ENCODE assay signal across 8 cellular contexts in the genomic region with DNA sequence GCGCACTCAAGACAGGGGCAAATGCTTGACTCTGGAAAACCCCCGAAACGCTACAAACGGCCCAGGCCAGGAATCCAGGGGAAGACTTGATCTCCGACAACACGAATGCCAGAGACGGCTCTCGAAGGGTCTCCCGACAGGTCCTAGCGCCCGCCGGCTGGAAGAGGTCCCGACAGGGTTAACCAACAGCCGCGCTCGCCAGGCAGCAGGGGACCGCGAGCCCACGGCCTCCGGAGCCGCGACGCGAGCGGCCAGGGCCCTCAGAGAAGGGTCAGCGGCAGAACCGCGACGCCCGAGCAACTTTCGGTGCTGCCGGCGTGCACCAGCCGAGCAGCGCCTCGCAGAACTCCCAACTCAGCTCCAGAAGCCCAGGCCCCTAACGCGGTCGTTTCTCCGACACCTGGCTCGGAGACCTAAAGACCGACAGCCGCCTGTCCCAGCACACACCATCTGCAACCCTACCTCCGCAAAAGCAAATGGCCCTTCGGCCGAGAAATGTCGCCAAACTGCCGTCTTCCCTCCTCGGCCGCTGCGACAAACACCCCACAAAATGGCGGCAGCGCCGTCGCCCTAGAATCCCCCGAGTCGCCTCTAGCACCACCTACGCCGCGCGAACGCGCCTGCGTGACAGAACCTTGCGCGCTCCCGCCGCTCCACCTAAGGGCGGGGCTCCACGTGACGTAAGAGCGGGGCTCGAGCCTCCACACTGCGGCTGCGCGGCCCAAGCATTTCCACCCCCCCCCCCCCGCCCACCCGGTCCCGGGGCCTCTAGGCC. TPM values are rescaled to one million over a fixed set of nuclear protein-coding genes. Genes with fewer than 3 reads are reported as not detected.
DNase-seq lines count a peak whose midpoint lies in the region; ATAC-seq, FAIRE-seq and TF ChIP-seq lines count a peak whose summit lies in the region.

A gene (minus strand): TSS at position 567 of the 775 bp plus-strand sequence. CDS start 3,634 bp downstream, outside the sequence.

- CTCF ChIA-PET in H1 (lab: Charles Lee; ENCODE audit: partially characterized antibody): interaction anchor here (1.2 kb wide), 1 partner anchor 363 kb away, joined by 3 read pairs; no protein-coding TSS in a partner anchor

- peak; percentile 78 to 85 for TF ChIP-seq POLR2A in H1 (IDR thresholded peaks at IDR 0.05; ENCODE audit: control extremely low read depth in 1 of 2, low read depth in 2 of 2, low read length in 2 of 2)

- H2BK5ac ChIP-seq in H1 (ENCODE audit: low read depth, low read length) (peak within 1 kb of the TSS; percentile 82), mesendoderm (ENCODE audit: low read length) (peak within 1 kb of the TSS; percentile 14)

- H3K18ac ChIP-seq in H1 (ENCODE audit: extremely low read depth, low read length) (peak within 1 kb of the TSS; percentile 93), mesendoderm (ENCODE audit: low read length) (peak within 1 kb of the TSS; percentile 89)

- peak within 1 kb of the TSS; percentile 78 for H2BK12ac ChIP-seq in H1 (ENCODE audit: low read depth, low read length)

- peak; percentile 70 for ATAC-seq in GM21367 (IDR thresholded peaks at IDR 0.05; ENCODE audit: unreplicated experiment)

- no peak within 1 kb of the TSS for H2AK5ac ChIP-seq in H1 (ENCODE audit: low read depth, low read length)
- H2AK5ac ChIP-seq in mesendoderm (ENCODE audit: low read length): no peak within 1 kb of the TSS

- H2BK120ac ChIP-seq in H1 (replicated peaks; ENCODE audit: low read depth, low read length): peak within 1 kb of the TSS; percentile 4
- H2BK120ac ChIP-seq in mesendoderm (ENCODE audit: low read depth, low read length): no peak within 1 kb of the TSS

- peak within 1 kb of the TSS; percentile 45 for H4K91ac ChIP-seq in H1 (replicated peaks; ENCODE audit: insufficient read length, low read length)

- no peak for TF ChIP-seq EP300 in H1 (IDR thresholded peaks at IDR 0.05; ENCODE audit: borderline replicate concordance in 1 of 2, low read depth in 2 of 2, low read length in 2 of 2)

- no peaks in the 10 kb centered on the region for H3K9me3 ChIP-seq in H1 (ENCODE audit: insufficient read depth in 2 of 2, low read depth in 1 of 2, low read length in 1 of 2)

- H3K36me3 ChIP-seq in H1 (ENCODE audit: control insufficient read depth in 2 of 4, insufficient read depth in 4 of 4, low read length in 3 of 4) (peaks cover 0 to 9% (median 3%) of the 10 kb centered on the region in 4 experiments; a peak in 5 of 8 replicates), mesendoderm (ENCODE audit: control insufficient read depth, insufficient read depth, low read length) (no peaks in the 10 kb centered on the region)

- H3K23me2 ChIP-seq in H1 (ENCODE audit: low read depth, low read length): peaks cover 7% of the 10 kb centered on the region

- TF ChIP-seq RAD21 in H1 (IDR thresholded peaks at IDR 0.05 in 1 of 2, conservative IDR thresholded peaks at IDR 0.05 in 1 of 2; ENCODE audit: low read depth in 2 of 2, low read length in 2 of 2): peak in 1 of 2 experiments; percentile 17; a peak in 1 of 4 replicates

- H3K9ac ChIP-seq in H1 (replicated peaks in 1 of 4; ENCODE audit: extremely low read depth in 1 of 4, low read depth in 3 of 4, low read length in 3 of 4) (peak within 1 kb of the TSS; percentile 88 to 96 (median 93)), mesendoderm (ENCODE audit: low read length) (peak within 1 kb of the TSS; percentile 83)

- H3K23ac ChIP-seq in H1 (ENCODE audit: insufficient read length) (no peak within 1 kb of the TSS), mesendoderm (ENCODE audit: low read length) (peak within 1 kb of the TSS; percentile 51)

- H3K79me1 ChIP-seq in H1 (ENCODE audit: low read depth, low read length) (no peaks in the 10 kb centered on the region), mesendoderm (ENCODE audit: low read length) (peaks cover 3% of the 10 kb centered on the region)

- H2BK20ac ChIP-seq in H1 (ENCODE audit: low read length): 0 out of 2 replicates have a peak within 1 kb of the TSS, but pooled peaks have one; percentile 13

- no peak within 1 kb of the TSS for H3K14ac ChIP-seq in H1 (ENCODE audit: insufficient read length)

- POLR2A ChIA-PET in H1 (lab: Charles Lee; ENCODE audit: partially characterized antibody): interaction anchor here (0.7 to 3.8 kb wide), 14 partner anchors 11 to 446 kb away, joined by 3 to 13 read pairs (median 3); a partner anchor contains a TSS

- peak within 1 kb of the TSS; percentile 81 to 98 (median 93) for H3K4me3 ChIP-seq in H1 (ENCODE audit: extremely low read depth in 1 of 4, insufficient read depth in 2 of 4, low read depth in 3 of 4, low read length in 4 of 4)
- peak within 1 kb of the TSS; percentile 79 for H3K4me3 ChIP-seq in mesendoderm (ENCODE audit: low read length)

- H3K27me3 ChIP-seq in H1 (replicated peaks in 1 of 4; ENCODE audit: control insufficient read depth in 3 of 4, extremely low read depth in 1 of 4, insufficient read depth in 3 of 4, low read length in 3 of 4) (no peaks in the 10 kb centered on the region; a peak in 1 of 7 replicates), mesendoderm (ENCODE audit: insufficient read depth, low read length, poor library complexity) (no peaks in the 10 kb centered on the region)

- H2AFZ ChIP-seq in H1 (ENCODE audit: low read length): peak within 1 kb of the TSS; percentile 93

- H3K79me2 ChIP-seq in H1 (ENCODE audit: control insufficient read depth in 1 of 2, insufficient read depth in 2 of 2, low read length in 2 of 2) (peaks cover 0 to 44% of the 10 kb centered on the region in 2 experiments; a peak in 3 of 4 replicates), mesendoderm (ENCODE audit: control insufficient read depth, insufficient read depth, low read length) (peaks cover 20% of the 10 kb centered on the region)

- H3K4ac ChIP-seq in H1 (replicated peaks; ENCODE audit: insufficient read length, low read depth, low read length) (peak within 1 kb of the TSS; percentile 61), mesendoderm (ENCODE audit: low read depth, low read length) (peak within 1 kb of the TSS; percentile 88)

- H4K5ac ChIP-seq in H1 (ENCODE audit: insufficient read length, low read depth, low read length) (peak within 1 kb of the TSS; percentile 94), mesendoderm (ENCODE audit: low read length) (peak within 1 kb of the TSS; percentile 65)

- 1% methylated on average over 47 of the region's 79 CpGs; no CpG with 5 or more reads in 1 of the 2 experiments for WGBS in H1 (ENCODE audit: extremely low coverage in 1 of 2, insufficient coverage in 1 of 2, insufficient read length in 1 of 2, insufficient replicate concordance in 2 of 2, low coverage in 1 of 2, low lambda C conversion rate in 2 of 2, missing lambda C conversion rate in 1 of 2), 2 experiments
- WGBS in mesendoderm (ENCODE audit: extremely low coverage, insufficient coverage, low lambda C conversion rate): no CpG with 5 or more reads among the region's 79 CpGs

- H4K8ac ChIP-seq in H1 (ENCODE audit: extremely low read depth, insufficient read depth, low read length) (peak within 1 kb of the TSS; percentile 98; the same call in 1 of the 2 replicates), mesendoderm (ENCODE audit: low read depth, low read length) (peak within 1 kb of the TSS; percentile 98)

- H2BK15ac ChIP-seq in H1 (ENCODE audit: low read length) (no peak within 1 kb of the TSS; the same call in 1 of the 2 replicates), mesendoderm (replicated peaks; ENCODE audit: low read depth) (no peak within 1 kb of the TSS)

- DNase-seq in COLO829 (ENCODE audit: low spot score): peak; percentile 87
- peak; percentile 80 for DNase-seq in HT1080 (ENCODE audit: low read depth)
- peak; percentile 85 for DNase-seq in NOMO-1 treated with dmso at 0.1 percent for 144 hours (lab: John Stamatoyannopoulos, UW; ENCODE audit: unreplicated experiment)
- DNase-seq in activated CD8-positive, alpha-beta memory T cell treated with anti-CD3 and anti-CD28 coated beads for 48 hours (ENCODE audit: low read depth in 2 of 3, low spot score in 2 of 3): peak; percentile 90 to 95 (median 93)
- DNase-seq in H1 (ENCODE audit: low read depth in 1 of 2, low spot score in 2 of 2): peak; percentile 84 to 97
- DNase-seq in mesendoderm: peak; percentile 96
- peak; percentile 95 for DNase-seq in stimulated activated CD8-positive, alpha-beta memory T cell treated with anti-CD3 and anti-CD28 coated beads, Interleukin-12 subunit alpha, Interleukin-12 subunit beta, amount 100 ng/mL, for 4 hours (ENCODE audit: low read depth)

- peak within 1 kb of the TSS; percentile 80 to 89 for H3K4me2 ChIP-seq in H1 (ENCODE audit: insufficient read depth in 1 of 2, low read depth in 2 of 2, low read length in 2 of 2)
- peak within 1 kb of the TSS; percentile 72 for H3K4me2 ChIP-seq in mesendoderm (ENCODE audit: low read length)

- H3K27ac ChIP-seq in H1 (ENCODE audit: low read depth, low read length): peak within 1 kb of the TSS; percentile 90
- peak within 1 kb of the TSS; percentile 45 for H3K27ac ChIP-seq in mesendoderm (ENCODE audit: low read depth, low read length)

- H4K20me1 ChIP-seq in H1 (replicated peaks in 1 of 2; ENCODE audit: control insufficient read depth in 1 of 2, insufficient read depth in 2 of 2, low read length in 2 of 2): peaks cover 0 to 3% of the 10 kb centered on the region in 2 experiments

- FAIRE-seq in H1 (lab: Jason Lieb, UNC): no peak

- H3K56ac ChIP-seq in H1 (replicated peaks; ENCODE audit: insufficient read length, low read depth, low read length): peak within 1 kb of the TSS; percentile 51
- H3K56ac ChIP-seq in mesendoderm (ENCODE audit: low read length): peak within 1 kb of the TSS; percentile 92

- H3K4me1 ChIP-seq in H1 (replicated peaks in 1 of 4; ENCODE audit: control insufficient read depth in 3 of 4, insufficient read depth in 4 of 4, low read length in 3 of 4) (peaks cover 0 to 8% (median 4%) of the 10 kb centered on the region in 4 experiments; a peak in 3 of 7 replicates), mesendoderm (ENCODE audit: control insufficient read depth, low read depth, low read length) (peaks cover 2% of the 10 kb centered on the region)

- TF ChIP-seq CTCF in H1 (IDR thresholded peaks at IDR 0.05; ENCODE audit: control extremely low read depth in 1 of 3, insufficient read depth in 1 of 3, low read depth in 1 of 3, low read length in 3 of 3): no peak

RNA-seq across cellular contexts. Expression of the gene that starts here (rescaled TPM):
- total RNA-seq in HT1080 (2014; rRNA removed; shearing (Covaris generic)): 5.2 and 6.5 TPM in 2 replicates
- polyA plus RNA-seq in HT1080 (2015; cell fraction: cytosol; rRNA removed): 2.3 and 5.5 TPM in 2 replicates
- 44.0 and 49.6 TPM in 2 replicates for polyA plus RNA-seq in HT1080 (2015; cell fraction: nucleus; rRNA removed)
- total RNA-seq in H1 (2021; fragmentation: NEBNext Ultra II Directional; extraction: Animal tissue kit (Norgen Biotek cat#: 25700)): 11.0 and 12.6 TPM in 2 replicates
- 4.2 and 8.1 TPM in 2 replicates for polyA plus RNA-seq in H1 (2011; rRNA removed)
- 9.4 TPM for polyA plus RNA-seq in H1 (2011; cell fraction: cytosol; rRNA removed)
- 9.1 TPM for polyA plus RNA-seq in H1 (2011; cell fraction: nucleus; rRNA removed)
- 9.2 to 18.8 TPM (median 11.7 TPM) in 4 replicates for polyA plus RNA-seq in H1 (2012, experiment 1 of 2)
- 0.52 TPM for polyA plus RNA-seq in H1 (2012, experiment 2 of 2)
- 10.7 TPM for polyA plus RNA-seq in H1 (2013, experiment 1 of 2)
- 9.1 TPM for polyA plus RNA-seq in H1 (2013, experiment 2 of 2)
- polyA minus RNA-seq in H1 (2011; rRNA and poly(A)+ RNA removed): 17.7 and 27.7 TPM in 2 replicates
- 6.9 TPM for polyA minus RNA-seq in H1 (2011; cell fraction: cytosol; rRNA and poly(A)+ RNA removed)
- 47.4 TPM for polyA minus RNA-seq in H1 (2011; cell fraction: nucleus; rRNA and poly(A)+ RNA removed)
- polyA plus RNA-seq in mesendoderm (2013, experiment 1 of 2): 5.7 TPM
- polyA plus RNA-seq in mesendoderm (2013, experiment 2 of 2): 5.2 TPM

Comparison
In these comparisons a context has a peak if more than half of its experiments do, and no peak if none do; other contexts are left out.
1. Peak in every context shown above with its lines: DNase-seq, ATAC-seq, H3K4me3 ChIP-seq and H3K27ac ChIP-seq.